ENCODE assay signal across 9 cellular contexts in genomic region chr1:35932158-35932636, GRCh38. TPM values are rescaled to one million over a fixed set of nuclear protein-coding genes. Genes with fewer than 3 reads are reported as not detected.
DNase-seq lines count a peak whose midpoint lies in the region; ATAC-seq, FAIRE-seq and TF ChIP-seq lines count a peak whose summit lies in the region.
"Had no signal": no experiment of that assay in that cellular context is flagged by ENCODE, and none has a peak within 500 bp of the region (broad histone marks: within the 10 kb centered on the region; RNA-seq: fewer than 3 reads in every experiment).

No MANE protein-coding gene starts in this region.

- H3K27ac ChIP-seq in heart right ventricle (peak overlapping the region in 5 of 10 donors; percentile 98 to 100 (median 99)), GM12878 (ENCODE audit: control insufficient read depth, insufficient read depth) (peak overlapping the region; percentile 78; the same call in 1 of the 2 replicates), mesendoderm (ENCODE audit: low read depth, low read length) (no peak overlapping the region), aorta (ENCODE audit: low read depth in 1 of 2, low read length in 2 of 2) (no peak overlapping the region)

- H3K56ac ChIP-seq in mesendoderm (ENCODE audit: low read length) = peak overlapping the region; percentile 98

- no peak for TF ChIP-seq POLR2A in GM12878 (IDR thresholded peaks at IDR 0.05; ENCODE audit: low read depth, low read length)

- H3K9me3 ChIP-seq in heart right ventricle (peaks cover 0 to 3% (median 0%) of the 10 kb centered on the region in 11 donors), GM12878 (replicated peaks; ENCODE audit: control insufficient read depth, insufficient read depth, low read length) (no peaks in the 10 kb centered on the region), aorta (ENCODE audit: control insufficient read depth, low read length) (no peaks in the 10 kb centered on the region)

- H3K27me3 ChIP-seq in heart right ventricle (no peaks in the 10 kb centered on the region), GM12878 (replicated peaks in 1 of 2; ENCODE audit: control insufficient read depth in 2 of 2, insufficient read depth in 2 of 2, low read length in 1 of 2) (no peaks in the 10 kb centered on the region), mesendoderm (ENCODE audit: insufficient read depth, low read length, poor library complexity) (no peaks in the 10 kb centered on the region), aorta (ENCODE audit: control insufficient read depth in 1 of 2, insufficient read depth in 2 of 2, low read length in 1 of 2) (no peaks in the 10 kb centered on the region)

- H4K20me1 ChIP-seq in GM12878 (ENCODE audit: control insufficient read depth, insufficient read depth) = no peaks in the 10 kb centered on the region

- intact Hi-C loops in heart right ventricle (cut with DNase I) = loop anchor here in 1 of 10 donors (10.0 kb wide), 1 partner anchor 153 kb away; the partner anchor contains the start of genes ADPRS and TEKT2
- intact Hi-C loops in cardiac septum (cut with DNase I) = loop anchor here (5.0 kb wide), 1 partner anchor 50 kb away; the partner anchor contains the start of gene AGO1
- intact Hi-C loops in GM12878 (cut with micrococcal nuclease; ENCODE audit: unreplicated experiment) = no loop called here
- intact Hi-C loops in aorta (cut with DNase I) = loop anchor here in 1 of 2 donors (5.0 kb wide), 1 partner anchor 155 kb away; the partner anchor contains the start of gene ADPRS

- peak overlapping the region; percentile 88 for H3K9ac ChIP-seq in GM12878 (ENCODE audit: control insufficient read depth, insufficient read depth, low read length)
- peak overlapping the region; percentile 81 for H3K9ac ChIP-seq in mesendoderm (ENCODE audit: low read length)

- ATAC-seq in heart right ventricle (no peak), GM12878 (no peak), aorta (ENCODE audit: low FRiP score) (no peak)

- no peak overlapping the region for H4K8ac ChIP-seq in mesendoderm (ENCODE audit: low read depth, low read length)

- no peak for TF ChIP-seq CTCF in heart right ventricle (IDR thresholded peaks at IDR 0.05)
- no peak for TF ChIP-seq CTCF in GM12878 (IDR thresholded peaks at IDR 0.05 in 2 of 3, conservative IDR thresholded peaks at IDR 0.05 in 1 of 3; ENCODE audit: control insufficient read depth in 2 of 3, extremely low read depth in 1 of 3, insufficient read depth in 1 of 3, low read depth in 3 of 3, low read length in 3 of 3)

- RAD21 ChIA-PET in GM12878 (lab: Charles Lee; ENCODE audit: unreplicated experiment) = interaction anchor here (0.7 to 2.3 kb wide), 4 partner anchors 9 to 88 kb away, joined by 3 to 6 read pairs (median 3); partner anchors contain the start of gene AGO1

- DNase-seq in heart right ventricle (no peak), cardiac septum (ENCODE audit: low spot score) (no peak), GM12878 (ENCODE audit: low read depth, low spot score) (no peak), mesendoderm (no peak), aorta (no peak), GOT3 (lab: John Stamatoyannopoulos, UW) (no peak), SIG-M5 treated with dmso at 0.1 percent for 504 hours (lab: John Stamatoyannopoulos, UW; ENCODE audit: unreplicated experiment) (no peak), NOMO-1 treated with dmso at 0.1 percent for 144 hours (lab: John Stamatoyannopoulos, UW; ENCODE audit: unreplicated experiment) (no peak)
- DNase-seq: activated CD8-positive, alpha-beta memory T cell treated with anti-CD3 and anti-CD28 coated beads, Interleukin-2, amount 50 U/mL, for 4 hours had no signal

- CTCF ChIA-PET in GM12878 (lab: Yijun Ruan, JAX) = interaction anchor here (1.1 to 1.3 kb wide), 6 partner anchors 9 to 94 kb away, joined by 3 to 4 read pairs (median 3); partner anchors contain the start of gene AGO1

- TF ChIP-seq EP300 in GM12878 (IDR thresholded peaks at IDR 0.05; ENCODE audit: borderline replicate concordance in 1 of 2, control insufficient read depth in 1 of 2, low read depth in 2 of 2, low read length in 2 of 2) = no peak

- H2BK15ac ChIP-seq in mesendoderm (replicated peaks; ENCODE audit: low read depth) = no peak overlapping the region

- peaks cover 2 to 56% (median 32%) of the 10 kb centered on the region in 9 donors for H3K4me1 ChIP-seq in heart right ventricle
- H3K4me1 ChIP-seq in GM12878 (ENCODE audit: control insufficient read depth, insufficient read depth, low read length) = peaks cover 8% of the 10 kb centered on the region
- no peaks in the 10 kb centered on the region for H3K4me1 ChIP-seq in mesendoderm (ENCODE audit: control insufficient read depth, low read depth, low read length)
- H3K4me1 ChIP-seq in aorta (ENCODE audit: control insufficient read depth in 1 of 2, insufficient read depth in 2 of 2, low read length in 2 of 2) = no peaks in the 10 kb centered on the region

- TSS peak; percentile 54 for BruUV-seq in GM12878 (replicated peaks; lab: Mats Ljungman, UMichigan)

- H3K4me3 ChIP-seq in heart right ventricle (peak overlapping the region in 8 of 10 donors; percentile 81 to 98 (median 92)), GM12878 (peak overlapping the region; percentile 97), mesendoderm (ENCODE audit: low read length) (peak overlapping the region; percentile 94), aorta (ENCODE audit: low read length in 2 of 2) (peak overlapping the region; percentile 80 to 81)

- H3K18ac ChIP-seq in mesendoderm (ENCODE audit: low read length) = no peak overlapping the region

- SMC1A ChIA-PET in GM12878 (lab: Charles Lee; ENCODE audit: uncharacterized antibody, unreplicated experiment) = interaction anchor here (0.6 to 2.5 kb wide), 8 partner anchors 10 to 217 kb away, joined by 3 to 12 read pairs (median 4); partner anchors contain the start of genes CLSPN and TRAPPC3

- no peak overlapping the region; the same call in 1 of the 2 replicates for H2AFZ ChIP-seq in GM12878 (ENCODE audit: control insufficient read depth, low read depth, low read length)

- H2AK5ac ChIP-seq in mesendoderm (ENCODE audit: low read length) = no peak overlapping the region

- H3K4me2 ChIP-seq in GM12878 (ENCODE audit: control insufficient read depth, insufficient read depth) = peak overlapping the region; percentile 97
- H3K4me2 ChIP-seq in mesendoderm (ENCODE audit: low read length) = peak overlapping the region; percentile 51

- no peak overlapping the region for H2BK120ac ChIP-seq in mesendoderm (ENCODE audit: low read depth, low read length)

- no peak for TF ChIP-seq RAD21 in GM12878 (IDR thresholded peaks at IDR 0.05; ENCODE audit: insufficient read depth, low read depth, low read length)

- H3K23ac ChIP-seq in mesendoderm (ENCODE audit: low read length) = no peak overlapping the region

- H3K4ac ChIP-seq in mesendoderm (ENCODE audit: low read depth, low read length) = no peak overlapping the region

- H3K79me2 ChIP-seq in GM12878 (ENCODE audit: control insufficient read depth, insufficient read depth, low read length) (peaks cover 50% of the 10 kb centered on the region), mesendoderm (ENCODE audit: control insufficient read depth, insufficient read depth, low read length) (peaks cover 36% of the 10 kb centered on the region)

- 51 to 66% methylated on average over 7 of the region's 7 CpGs for WGBS in heart right ventricle, 2 donors
- WGBS in GM12878 (ENCODE audit: insufficient coverage, insufficient replicate concordance, low lambda C conversion rate, missing lambda C conversion rate) = 21% methylated on average over 7 of the region's 7 CpGs
- no CpG with 5 or more reads among the region's 7 CpGs for WGBS in mesendoderm (ENCODE audit: extremely low coverage, insufficient coverage, low lambda C conversion rate)
- WGBS in aorta, 2 donors = 44 to 47% methylated on average over 7 of the region's 7 CpGs

- H4K5ac ChIP-seq in mesendoderm (ENCODE audit: low read length) = no peak overlapping the region

- no peaks in the 10 kb centered on the region for H3K79me1 ChIP-seq in mesendoderm (ENCODE audit: low read length)

- no peak overlapping the region for H2BK5ac ChIP-seq in mesendoderm (ENCODE audit: low read length)

- FAIRE-seq in GM12878 (lab: Jason Lieb, UNC) = no peak

- H3K36me3 ChIP-seq in heart right ventricle (no peaks in the 10 kb centered on the region), GM12878 (ENCODE audit: control insufficient read depth in 2 of 2, insufficient read depth in 2 of 2, low read length in 1 of 2) (no peaks in the 10 kb centered on the region), mesendoderm (ENCODE audit: control insufficient read depth, insufficient read depth, low read length) (no peaks in the 10 kb centered on the region), aorta (ENCODE audit: control insufficient read depth in 1 of 2, insufficient read depth in 2 of 2, low read length in 1 of 2) (no peaks in the 10 kb centered on the region)

- POLR2A ChIA-PET in GM12878 (lab: Charles Lee) = interaction anchor here (1.2 to 1.6 kb wide), 4 partner anchors 17 to 91 kb away, joined by 3 to 7 read pairs (median 4); partner anchors contain the start of gene AGO1

- in situ Hi-C loops in GM12878 (cut with MboI) = no loop called here

RNA-seq across cellular contexts. Expression of gene AGO3, which starts 1.3 kb away (rescaled TPM):
- total RNA-seq in heart right ventricle (10 to 100 TPM; 12.3 to 20.7 (median 15.1) TPM), cardiac septum (17.5 TPM), GM12878 (2014; rRNA removed) (8.5 and 11.5 TPM in 2 replicates), GM12878 (2014; rRNA removed; fragmentation: Illumina TruSeq; extraction: Trizol) (10.0 and 11.8 TPM in 2 replicates), GM12878 (2021) (16.1 and 17.6 TPM in 2 replicates), aorta (10 to 100 TPM; 48.1 to 50.4 TPM)
- polyA plus RNA-seq in heart right ventricle (1 to 10 TPM; 2.2 to 3.4 TPM), GM12878 (2011; rRNA removed) (26.7 and 35.2 TPM in 2 replicates), GM12878 (2014; fragmentation: Illumina TruSeq; extraction: Trizol) (11.6 and 12.3 TPM in 2 replicates), GM12878 (2014; fragmentation: Nextera tagmentation; extraction: Ambion mirVana) (1 to 10 TPM; 3.9 to 4.2 TPM), GM12878 (2014; rRNA removed) (10.3 and 12.8 TPM in 2 replicates), GM12878 (2016; fragmentation: Nextera tagmentation; extraction: Ambion mirVana) (10 to 100 TPM; 17.2 to 18.6 TPM), aorta (1 to 10 TPM; 1.1 to 4.2 TPM)
- total RNA-seq in GM12878 (2013; cell fraction: nucleolus; rRNA removed) = 90.9 and 91.0 TPM in 2 replicates
- polyA plus RNA-seq in GM12878 (2011; ENCODE audit: low read depth) = 9.6 TPM
- polyA plus RNA-seq in GM12878 (2011; cell fraction: cytosol; rRNA removed) = 18.6 and 23.9 TPM in 2 replicates
- 30.5 and 30.8 TPM in 2 replicates for polyA plus RNA-seq in GM12878 (2011; cell fraction: nucleus; rRNA removed)
- polyA plus RNA-seq in GM12878 (2012) = 5.8 and 8.9 TPM in 2 replicates
- polyA minus RNA-seq in GM12878 (2011; rRNA and poly(A)+ RNA removed) = 44.2 and 61.5 TPM in 2 replicates
- polyA minus RNA-seq in GM12878 (2011; cell fraction: cytosol; rRNA and poly(A)+ RNA removed) = 8.6 and 17.7 TPM in 2 replicates
- 23.8 and 38.1 TPM in 2 replicates for polyA minus RNA-seq in GM12878 (2011; cell fraction: nucleus; rRNA and poly(A)+ RNA removed)
- polyA plus RNA-seq in mesendoderm (2013, experiment 1 of 2) = 11.5 TPM
- 10.2 TPM for polyA plus RNA-seq in mesendoderm (2013, experiment 2 of 2)

RNA-seq across cellular contexts. Expression of gene AGO1, which starts 49.2 kb away (rescaled TPM):
- total RNA-seq in heart right ventricle (10 to 100 TPM; 19.5 to 26.5 (median 22.5) TPM), cardiac septum (21.1 TPM), GM12878 (2014; rRNA removed) (7.0 and 7.8 TPM in 2 replicates), GM12878 (2014; rRNA removed; fragmentation: Illumina TruSeq; extraction: Trizol) (7.8 TPM in 2 replicates), GM12878 (2021) (24.0 and 24.2 TPM in 2 replicates), aorta (10 to 100 TPM; 27.7 to 33.9 TPM)
- polyA plus RNA-seq in heart right ventricle (1 to 10 TPM; 1.9 to 3.1 TPM), GM12878 (2011; rRNA removed) (8.2 and 14.5 TPM in 2 replicates), GM12878 (2014; fragmentation: Illumina TruSeq; extraction: Trizol) (9.7 and 11.8 TPM in 2 replicates), GM12878 (2014; fragmentation: Nextera tagmentation; extraction: Ambion mirVana) (1 to 10 TPM; 1.8 to 3.3 TPM), GM12878 (2014; rRNA removed) (9.8 and 10.2 TPM in 2 replicates), GM12878 (2016; fragmentation: Nextera tagmentation; extraction: Ambion mirVana) (1 to 10 TPM; 7.7 to 8.4 TPM), aorta (1 to 10 TPM; 4.3 to 4.4 TPM)
- total RNA-seq in GM12878 (2013; cell fraction: nucleolus; rRNA removed) = 30.6 and 31.0 TPM in 2 replicates
- 6.3 TPM for polyA plus RNA-seq in GM12878 (2011; ENCODE audit: low read depth)
- 17.2 and 18.7 TPM in 2 replicates for polyA plus RNA-seq in GM12878 (2011; cell fraction: cytosol; rRNA removed)
- polyA plus RNA-seq in GM12878 (2011; cell fraction: nucleus; rRNA removed) = 18.9 and 20.4 TPM in 2 replicates
- 8.1 and 9.4 TPM in 2 replicates for polyA plus RNA-seq in GM12878 (2012)
- 36.6 and 47.7 TPM in 2 replicates for polyA minus RNA-seq in GM12878 (2011; rRNA and poly(A)+ RNA removed)
- 15.0 and 21.2 TPM in 2 replicates for polyA minus RNA-seq in GM12878 (2011; cell fraction: cytosol; rRNA and poly(A)+ RNA removed)
- 7.6 and 12.0 TPM in 2 replicates for polyA minus RNA-seq in GM12878 (2011; cell fraction: nucleus; rRNA and poly(A)+ RNA removed)
- polyA plus RNA-seq in mesendoderm (2013, experiment 1 of 2) = 24.9 TPM
- polyA plus RNA-seq in mesendoderm (2013, experiment 2 of 2) = 24.4 TPM
